ENCODE assay signal across 34 cellular contexts in genomic region chr14:102439556-102439955, GRCh38.
"Had no signal": no experiment of that assay in that cellular context is flagged by ENCODE, and none has a peak within 500 bp of the region (broad histone marks: within the 10 kb centered on the region; RNA-seq: fewer than 3 reads in every experiment).

No MANE protein-coding gene starts in this region.

- H3K4me1 Mint-ChIP-seq: central memory CD8-positive, alpha-beta T cell had no signal

- ATAC-seq: activated CD4-positive, CD25-positive, alpha-beta regulatory T cell treated with anti-CD3 and anti-CD28 coated beads, Interleukin-2, amount 50 U/mL, for 24 hours; activated CD8-positive, alpha-beta memory T cell treated with anti-CD3 and anti-CD28 coated beads, Interleukin-2, amount 10 ng/mL, durations not matched to agents 7 days and 5 days; activated CD8-positive, alpha-beta T cell treated with anti-CD3 and anti-CD28 coated beads, Interleukin-2, amount 10 ng/mL, durations not matched to agents 7 days and 5 days; activated naive CD4-positive, alpha-beta T cell treated with anti-CD3 and anti-CD28 coated beads, Interleukin-2, amount 50 U/mL, for 72 hours; effector memory CD8-positive, alpha-beta T cell; foreskin keratinocyte; gastroesophageal sphincter; T-cell had no signal

- H3K27ac Mint-ChIP-seq: activated B cell treated with CpG ODN at 0.5 μM for 24 hours; activated CD8-positive, alpha-beta memory T cell treated with anti-CD3 and anti-CD28 coated beads, Interleukin-2, amount 10 ng/mL, durations not matched to agents 7 days and 5 days; activated CD8-positive, alpha-beta T cell treated with anti-CD3 and anti-CD28 coated beads, Interleukin-2, amount 10 ng/mL, durations not matched to agents 7 days and 5 days; activated naive CD4-positive, alpha-beta T cell treated with anti-CD3 and anti-CD28 coated beads, Interleukin-2, amount 10 ng/mL, durations not matched to agents 7 days and 5 days; activated naive CD4-positive, alpha-beta T cell treated with anti-CD3 and anti-CD28 coated beads, Interleukin-2, amount 50 U/mL, for 72 hours; activated naive CD8-positive, alpha-beta T cell treated with anti-CD3 and anti-CD28 coated beads, Interleukin-2, amount 10 ng/mL, durations not matched to agents 7 days and 5 days; activated T-helper 1 cell treated with anti-CD3 and anti-CD28 coated beads, Interleukin-12 subunit alpha, Interleukin-12 subunit beta, Interleukin-2, Interleukin-4 antibody, amounts not matched to agents 30 ng/mL and 10 ng/mL and 1 ng/mL, durations not matched to agents 14 hours and 24 hours and 36 hours; activated T-helper 2 cell treated with anti-CD3 and anti-CD28 coated beads, Interferon-gamma antibody, Interleukin-2, Interleukin-4, amounts not matched to agents 10 μg/mL and 5 μg/mL and 100 μg/mL, durations not matched to agents 14 hours and 24 hours and 36 hours; dendritic cell treated with granulocyte-macrophage colony-stimulating factor and Interleukin-4, amounts not matched to agents 40 ng/mL and 50 ng/mL, for 4 days; effector memory CD8-positive, alpha-beta T cell; T-cell; T-helper 1 cell treated with Interleukin-12 subunit alpha and Interleukin-12 subunit beta and Interleukin-4 antibody, amounts not matched to agents 30 μg/mL and 1 μg/mL, for 36 hours; T-helper 2 cell treated with Interferon-gamma antibody and Interleukin-4, amounts not matched to agents 5 μg/mL and 100 μg/mL, for 36 hours had no signal

- H3K9me3 Mint-ChIP-seq: activated B cell treated with CpG ODN at 0.5 μM for 24 hours; activated naive CD4-positive, alpha-beta T cell treated with anti-CD3 and anti-CD28 coated beads, Interleukin-2, amount 10 ng/mL, durations not matched to agents 7 days and 5 days; activated naive CD4-positive, alpha-beta T cell treated with anti-CD3 and anti-CD28 coated beads, Interleukin-2, amount 50 U/mL, for 72 hours; activated naive CD8-positive, alpha-beta T cell treated with anti-CD3 and anti-CD28 coated beads, Interleukin-2, amount 10 ng/mL, durations not matched to agents 7 days and 5 days; activated T-helper 1 cell treated with anti-CD3 and anti-CD28 coated beads, Interleukin-12 subunit alpha, Interleukin-12 subunit beta, Interleukin-2, Interleukin-4 antibody, amounts not matched to agents 30 ng/mL and 10 ng/mL and 1 ng/mL, durations not matched to agents 14 hours and 24 hours and 36 hours; activated T-helper 2 cell treated with anti-CD3 and anti-CD28 coated beads, Interferon-gamma antibody, Interleukin-2, Interleukin-4, amounts not matched to agents 10 μg/mL and 5 μg/mL and 100 μg/mL, durations not matched to agents 14 hours and 24 hours and 36 hours; central memory CD8-positive, alpha-beta T cell; dendritic cell treated with granulocyte-macrophage colony-stimulating factor and Interleukin-4, amounts not matched to agents 40 ng/mL and 50 ng/mL, for 4 days; effector memory CD8-positive, alpha-beta T cell; T-cell; T-helper 1 cell treated with Interleukin-12 subunit alpha and Interleukin-12 subunit beta and Interleukin-4 antibody, amounts not matched to agents 30 μg/mL and 1 μg/mL, for 36 hours; T-helper 2 cell treated with Interferon-gamma antibody and Interleukin-4, amounts not matched to agents 5 μg/mL and 100 μg/mL, for 36 hours had no signal

- H3K27ac ChIP-seq: brain microvascular endothelial cell, coronary artery, esophagus muscularis mucosa, foreskin keratinocyte, gastroesophageal sphincter, WERI-Rb-1 had no signal

- H3K4me1 ChIP-seq: foreskin keratinocyte had no signal

- H3K9me3 ChIP-seq: esophagus muscularis mucosa, gastroesophageal sphincter had no signal

- H3K4me3 Mint-ChIP-seq: activated B cell treated with CpG ODN at 0.5 μM for 24 hours; activated CD8-positive, alpha-beta memory T cell treated with anti-CD3 and anti-CD28 coated beads, Interleukin-2, amount 10 ng/mL, durations not matched to agents 7 days and 5 days; activated CD8-positive, alpha-beta T cell treated with anti-CD3 and anti-CD28 coated beads, Interleukin-2, amount 10 ng/mL, durations not matched to agents 7 days and 5 days; activated naive CD4-positive, alpha-beta T cell treated with anti-CD3 and anti-CD28 coated beads, Interleukin-2, amount 10 ng/mL, durations not matched to agents 7 days and 5 days; activated naive CD8-positive, alpha-beta T cell treated with anti-CD3 and anti-CD28 coated beads, Interleukin-2, amount 10 ng/mL, durations not matched to agents 7 days and 5 days; activated T-helper 1 cell treated with anti-CD3 and anti-CD28 coated beads, Interleukin-12 subunit alpha, Interleukin-12 subunit beta, Interleukin-2, Interleukin-4 antibody, amounts not matched to agents 30 ng/mL and 10 ng/mL and 1 ng/mL, durations not matched to agents 14 hours and 24 hours and 36 hours; central memory CD8-positive, alpha-beta T cell; dendritic cell treated with granulocyte-macrophage colony-stimulating factor and Interleukin-4, amounts not matched to agents 40 ng/mL and 50 ng/mL, for 4 days; effector memory CD8-positive, alpha-beta T cell; T-cell; T-helper 1 cell treated with Interleukin-12 subunit alpha and Interleukin-12 subunit beta and Interleukin-4 antibody, amounts not matched to agents 30 μg/mL and 1 μg/mL, for 36 hours; T-helper 2 cell treated with Interferon-gamma antibody and Interleukin-4, amounts not matched to agents 5 μg/mL and 100 μg/mL, for 36 hours had no signal

- H3K27me3 ChIP-seq: brain microvascular endothelial cell, esophagus muscularis mucosa, foreskin keratinocyte, gastroesophageal sphincter had no signal

- DNase-seq: activated B cell treated with CpG ODN at 0.5 μM for 24 hours; activated CD4-positive, alpha-beta T cell treated with anti-CD3 and anti-CD28 coated beads for 48 hours; activated CD4-positive, alpha-beta T cell treated with anti-CD3 and anti-CD28 coated beads, Interleukin-2, amount 50 U/mL, for 1 hour; activated CD4-positive, alpha-beta T cell treated with anti-CD3 and anti-CD28 coated beads, Interleukin-2, amount 50 U/mL, for 48 hours; activated CD8-positive, alpha-beta memory T cell treated with anti-CD3 and anti-CD28 coated beads, Interleukin-2, amount 10 ng/mL, durations not matched to agents 7 days and 5 days; activated CD8-positive, alpha-beta memory T cell treated with anti-CD3 and anti-CD28 coated beads, Interleukin-2, amount 50 U/mL, for 4 hours; activated CD8-positive, alpha-beta T cell treated with anti-CD3 and anti-CD28 coated beads, Interleukin-2, amount 10 ng/mL, durations not matched to agents 7 days and 5 days; activated gamma-delta T cell; activated naive CD4-positive, alpha-beta T cell; activated naive CD4-positive, alpha-beta T cell treated with anti-CD3 and anti-CD28 coated beads, Interleukin-2, amount 10 ng/mL, durations not matched to agents 7 days and 5 days; activated naive CD8-positive, alpha-beta T cell treated with anti-CD3 and anti-CD28 coated beads, Interleukin-2, amount 10 ng/mL, durations not matched to agents 7 days and 5 days; activated T-cell treated with anti-CD3 and anti-CD28 coated beads, Interleukin-2, amount 50 U/mL, for 1 hour; activated T-cell treated with anti-CD3 and anti-CD28 coated beads, Interleukin-2, amount 50 U/mL, for 48 hours; anterior cingulate cortex; brain microvascular endothelial cell; effector CD4-positive, alpha-beta T cell; effector memory CD8-positive, alpha-beta T cell; erythroblast; foreskin keratinocyte; SW 1271; T-cell; T1000 had no signal

- H3K27me3 Mint-ChIP-seq: activated B cell treated with CpG ODN at 0.5 μM for 24 hours; activated CD8-positive, alpha-beta memory T cell treated with anti-CD3 and anti-CD28 coated beads, Interleukin-2, amount 10 ng/mL, durations not matched to agents 7 days and 5 days; activated naive CD4-positive, alpha-beta T cell treated with anti-CD3 and anti-CD28 coated beads, Interleukin-2, amount 10 ng/mL, durations not matched to agents 7 days and 5 days; activated naive CD8-positive, alpha-beta T cell treated with anti-CD3 and anti-CD28 coated beads, Interleukin-2, amount 10 ng/mL, durations not matched to agents 7 days and 5 days; central memory CD8-positive, alpha-beta T cell; dendritic cell treated with granulocyte-macrophage colony-stimulating factor and Interleukin-4, amounts not matched to agents 40 ng/mL and 50 ng/mL, for 4 days; effector memory CD8-positive, alpha-beta T cell; T-cell had no signal

- H3K36me3 ChIP-seq: WERI-Rb-1 had no signal

- H3K36me3 Mint-ChIP-seq: activated CD8-positive, alpha-beta memory T cell treated with anti-CD3 and anti-CD28 coated beads, Interleukin-2, amount 10 ng/mL, durations not matched to agents 7 days and 5 days; activated naive CD4-positive, alpha-beta T cell treated with anti-CD3 and anti-CD28 coated beads, Interleukin-2, amount 50 U/mL, for 72 hours; activated naive CD8-positive, alpha-beta T cell treated with anti-CD3 and anti-CD28 coated beads, Interleukin-2, amount 10 ng/mL, durations not matched to agents 7 days and 5 days had no signal

- H3K4me3 ChIP-seq: coronary artery, esophagus muscularis mucosa, gastroesophageal sphincter had no signal
